20 cellular contexts compared by ENCODE assay signal in genomic region chr6:113205563-113205962, GRCh38.
"Had no signal": no experiment of that assay in that cellular context is flagged by ENCODE, and none has a peak within 500 bp of the region (broad histone marks: within the 10 kb centered on the region; RNA-seq: fewer than 3 reads in every experiment).

No MANE protein-coding gene starts in this region.

- H3K27me3 Mint-ChIP-seq: stimulated activated memory B cell treated with anti-CD40 and anti-IgM and Interleukin-4, amounts not matched to agents 10 μg/mL and 1 μg/mL and 100 μg/mL, for 72 hours; stimulated activated naive CD8-positive, alpha-beta T cell treated with anti-CD3 and anti-CD28 coated beads, Interleukin-15, amount 100 ng/mL, for 72 hours had no signal

- H3K4me3 Mint-ChIP-seq: endodermal cell; natural killer cell; neural crest cell; stimulated activated memory B cell treated with anti-CD40 and anti-IgM and Interleukin-4, amounts not matched to agents 10 μg/mL and 1 μg/mL and 100 μg/mL, for 72 hours; stimulated activated naive CD8-positive, alpha-beta T cell treated with anti-CD3 and anti-CD28 coated beads, Interleukin-15, amount 100 ng/mL, for 72 hours had no signal

- H3K4me3 ChIP-seq: colonic mucosa, heart left ventricle, mucosa of descending colon, pancreas, testis, tibial nerve had no signal

- H3K9me3 ChIP-seq: colonic mucosa, heart left ventricle, mucosa of descending colon, pancreas, testis, tibial nerve had no signal

- ATAC-seq: heart left ventricle; mucosa of descending colon; natural killer cell; pancreas; right cardiac atrium; stimulated activated memory B cell treated with anti-CD40 and anti-IgM and Interleukin-4, amounts not matched to agents 10 μg/mL and 1 μg/mL and 100 μg/mL, for 72 hours; stimulated activated naive CD8-positive, alpha-beta T cell treated with anti-CD3 and anti-CD28 coated beads, Interleukin-15, amount 100 ng/mL, for 72 hours had no signal

- H3K4me1 ChIP-seq: colonic mucosa, heart left ventricle, pancreas, testis had no signal

- H3K9me3 Mint-ChIP-seq: endodermal cell; stimulated activated memory B cell treated with anti-CD40 and anti-IgM and Interleukin-4, amounts not matched to agents 10 μg/mL and 1 μg/mL and 100 μg/mL, for 72 hours; stimulated activated naive CD8-positive, alpha-beta T cell treated with anti-CD3 and anti-CD28 coated beads, Interleukin-15, amount 100 ng/mL, for 72 hours had no signal

- H3K27me3 ChIP-seq: colonic mucosa, heart left ventricle, pancreas, testis, tibial nerve had no signal

- DNase-seq: cerebellar nuclear complex; colonic mucosa; effector CD4-positive, alpha-beta T cell; endodermal cell; erythroblast; foreskin melanocyte; heart left ventricle; hypothalamus; kidney glomerular epithelial cell; mucosa of descending colon; natural killer cell; pancreas; right cardiac atrium; stimulated activated CD4-positive, alpha-beta T cell treated with anti-CD3 and anti-CD28 coated beads, Interleukin-4, amount 100 ng/mL, for 24 hours; stimulated activated naive CD8-positive, alpha-beta T cell treated with anti-CD3 and anti-CD28 coated beads, Interleukin-15, amount 100 ng/mL, for 72 hours; testis had no signal

- H3K36me3 Mint-ChIP-seq: natural killer cell; stimulated activated memory B cell treated with anti-CD40 and anti-IgM and Interleukin-4, amounts not matched to agents 10 μg/mL and 1 μg/mL and 100 μg/mL, for 72 hours had no signal

- H3K27ac ChIP-seq: colonic mucosa, heart left ventricle, pancreas, testis, tibial nerve had no signal

- H3K27ac Mint-ChIP-seq: endodermal cell; natural killer cell; progenitor cell of endocrine pancreas; stimulated activated naive CD8-positive, alpha-beta T cell treated with anti-CD3 and anti-CD28 coated beads, Interleukin-15, amount 100 ng/mL, for 72 hours had no signal

- H3K4me1 Mint-ChIP-seq: endodermal cell; natural killer cell; stimulated activated memory B cell treated with anti-CD40 and anti-IgM and Interleukin-4, amounts not matched to agents 10 μg/mL and 1 μg/mL and 100 μg/mL, for 72 hours; stimulated activated naive CD8-positive, alpha-beta T cell treated with anti-CD3 and anti-CD28 coated beads, Interleukin-15, amount 100 ng/mL, for 72 hours had no signal

- H3K36me3 ChIP-seq: colonic mucosa, heart left ventricle, pancreas, tibial nerve had no signal
